17 cellular contexts compared by ENCODE assay signal in genomic region chr6:7421066-7421465, GRCh38. TPM values are rescaled to one million over a fixed set of nuclear protein-coding genes. Genes with fewer than 3 reads are reported as not detected.
DNase-seq lines count a peak whose midpoint lies in the region; ATAC-seq and TF ChIP-seq lines count a peak whose summit lies in the region.
"Had no signal": no experiment of that assay in that cellular context is flagged by ENCODE, and none has a peak within 500 bp of the region (broad histone marks: within the 10 kb centered on the region; RNA-seq: fewer than 3 reads in every experiment).

No MANE protein-coding gene starts in this region.

- CTCF ChIA-PET in WTC11 (lab: Charles Lee) (interaction anchor here (1.1 kb wide), 1 partner anchor 194 kb away, joined by 3 read pairs; no protein-coding TSS in a partner anchor), T-cell (lab: Charles Lee) (interaction anchor here (0.7 to 0.9 kb wide), 2 partner anchors 7 to 140 kb away, joined by 3 to 5 read pairs; no protein-coding TSS in a partner anchor)

- H3K9me3 ChIP-seq in HUES6 (ENCODE audit: control insufficient read depth, insufficient read depth, low read depth, low read length): no peaks in the 10 kb centered on the region
- no peaks in the 10 kb centered on the region for H3K9me3 ChIP-seq in lower lobe of right lung

- ATAC-seq in WTC11: peak; percentile 87
- ATAC-seq in lower lobe of right lung: no peak
- ATAC-seq in T-cell (replicated peaks in 1 of 4): no peak

- no peaks in the 10 kb centered on the region for H3K27me3 ChIP-seq in H7 (ENCODE audit: control insufficient read depth, insufficient read depth, low read length)
- H3K27me3 ChIP-seq in HUES6 (ENCODE audit: control insufficient read depth, insufficient read depth, low read length): no peaks in the 10 kb centered on the region
- H3K27me3 ChIP-seq in lower lobe of right lung (ENCODE audit: low read depth): no peaks in the 10 kb centered on the region

- H3K4me1 ChIP-seq in HUES6 (ENCODE audit: control insufficient read depth, insufficient read depth, low read length) (peaks cover 13% of the 10 kb centered on the region), lower lobe of right lung (no peaks in the 10 kb centered on the region)

- H3K9me3 Mint-ChIP-seq in WTC11 (no peaks in the 10 kb centered on the region), T-cell (no peaks in the 10 kb centered on the region)
- H3K9me3 Mint-ChIP-seq in activated naive CD8-positive, alpha-beta T cell treated with anti-CD3 and anti-CD28 coated beads for 36 hours: no peaks in the 10 kb centered on the region
- H3K9me3 Mint-ChIP-seq: CD4-positive, alpha-beta T cell; IgD-negative memory B cell had no signal

- H3K27ac ChIP-seq in HUES6 (ENCODE audit: low read depth, low read length) (peak overlapping the region; percentile 56; the same call in 1 of the 2 replicates), lower lobe of right lung (no peak overlapping the region)
- H3K27ac ChIP-seq: GM23248 had no signal

- peak overlapping the region; percentile 84 for H3K27ac Mint-ChIP-seq in WTC11
- H3K27ac Mint-ChIP-seq in T-cell: no peak overlapping the region
- no peak overlapping the region for H3K27ac Mint-ChIP-seq in activated naive CD8-positive, alpha-beta T cell treated with anti-CD3 and anti-CD28 coated beads for 36 hours
- H3K27ac Mint-ChIP-seq: B cell; CD4-positive, alpha-beta T cell; IgD-negative memory B cell had no signal

- no peak overlapping the region for H3K4me3 Mint-ChIP-seq in WTC11
- H3K4me3 Mint-ChIP-seq in T-cell: no peak overlapping the region
- H3K4me3 Mint-ChIP-seq in activated naive CD8-positive, alpha-beta T cell treated with anti-CD3 and anti-CD28 coated beads for 36 hours: no peak overlapping the region
- H3K4me3 Mint-ChIP-seq: B cell; CD4-positive, alpha-beta T cell; IgD-negative memory B cell had no signal

- TF ChIP-seq CTCF in WTC11 (IDR thresholded peaks at IDR 0.05) (no peak), lower lobe of right lung (IDR thresholded peaks at IDR 0.05) (no peak)

- no peak overlapping the region for H3K9ac ChIP-seq in HUES6 (ENCODE audit: low read length)
- H3K9ac ChIP-seq: GM23248 had no signal

- H3K36me3 Mint-ChIP-seq in WTC11: peaks cover 23% of the 10 kb centered on the region
- H3K36me3 Mint-ChIP-seq in T-cell: peaks cover 28% of the 10 kb centered on the region
- peaks cover 13% of the 10 kb centered on the region for H3K36me3 Mint-ChIP-seq in activated naive CD8-positive, alpha-beta T cell treated with anti-CD3 and anti-CD28 coated beads for 36 hours

- POLR2A ChIA-PET in WTC11 (lab: Charles Lee) (interaction anchor here (1.5 kb wide), 1 partner anchor 29 kb away, joined by 3 read pairs; no protein-coding TSS in a partner anchor), T-cell (lab: Charles Lee) (no interaction called here)

- no peak overlapping the region for H3K4me3 ChIP-seq in H7 (ENCODE audit: insufficient read depth, low read depth, low read length)
- H3K4me3 ChIP-seq in HUES6 (ENCODE audit: low read depth, low read length): no peak overlapping the region
- no peak overlapping the region for H3K4me3 ChIP-seq in lower lobe of right lung
- H3K4me3 ChIP-seq: GM23248 had no signal

- H3K36me3 ChIP-seq in H7 (replicated peaks; ENCODE audit: control insufficient read depth, insufficient read depth, low read length): peaks cover 2% of the 10 kb centered on the region; the same call in 1 of the 2 replicates
- peaks cover 30% of the 10 kb centered on the region for H3K36me3 ChIP-seq in HUES6 (ENCODE audit: control insufficient read depth, insufficient read depth, low read length)
- peaks cover 27% of the 10 kb centered on the region for H3K36me3 ChIP-seq in lower lobe of right lung

- no peaks in the 10 kb centered on the region for H3K27me3 Mint-ChIP-seq in WTC11 (ENCODE audit: low read depth)
- no peaks in the 10 kb centered on the region for H3K27me3 Mint-ChIP-seq in T-cell
- no peaks in the 10 kb centered on the region for H3K27me3 Mint-ChIP-seq in activated naive CD8-positive, alpha-beta T cell treated with anti-CD3 and anti-CD28 coated beads for 36 hours
- H3K27me3 Mint-ChIP-seq: B cell; CD4-positive, alpha-beta T cell; IgD-negative memory B cell had no signal

- intact Hi-C loops in lower lobe of right lung (cut with DNase I): no loop called here

- DNase-seq in H7: peak; percentile 54
- DNase-seq in WTC11 (ENCODE audit: low spot score): no peak
- peak; percentile 25 for DNase-seq in iPS-NIHi11 (ENCODE audit: low spot score)
- no peak for DNase-seq in lower lobe of right lung
- no peak for DNase-seq in T-cell
- no peak for DNase-seq in activated naive CD8-positive, alpha-beta T cell treated with anti-CD3 and anti-CD28 coated beads for 36 hours
- DNase-seq in hypothalamus (lab: John Stamatoyannopoulos, UW): no peak
- DNase-seq: C1 segment of cervical spinal cord; CD4-positive, alpha-beta T cell; DMS153; DMS79 treated with DMSO at 0.1 percent for 48 hours; EL; GM23248; HCEC 1CT had no signal

- H3K4me1 Mint-ChIP-seq in WTC11 (peaks cover 12% of the 10 kb centered on the region), T-cell (no peaks in the 10 kb centered on the region)
- H3K4me1 Mint-ChIP-seq in activated naive CD8-positive, alpha-beta T cell treated with anti-CD3 and anti-CD28 coated beads for 36 hours: no peaks in the 10 kb centered on the region
- H3K4me1 Mint-ChIP-seq: B cell, IgD-negative memory B cell had no signal

TF ChIP-seq in WTC11, 78 proteins besides CTCF, POLR2A, EP300 and RAD21:
- no peak for TF ChIP-seq ETV6 (CRISPR knock-in tag; IDR thresholded peaks at IDR 0.05)
- TF ChIP-seq NR2C2 (CRISPR knock-in tag; IDR thresholded peaks at IDR 0.05): no peak
- TF ChIP-seq ZNF263 (CRISPR knock-in tag; IDR thresholded peaks at IDR 0.05; ENCODE audit: low read depth): no peak
- no peak for TF ChIP-seq FOXK1 (CRISPR knock-in tag; IDR thresholded peaks at IDR 0.05)
- no peak for TF ChIP-seq ZNF121 (CRISPR knock-in tag; IDR thresholded peaks at IDR 0.05)
- no peak for TF ChIP-seq CREB1 (CRISPR knock-in tag; IDR thresholded peaks at IDR 0.05)

RNA-seq across cellular contexts. Expression of gene RIOK1, which starts 31.5 kb away (rescaled TPM):
- 27.3 and 34.0 TPM in 2 replicates for total RNA-seq in H7 (2014; rRNA removed; shearing (Covaris generic))
- total RNA-seq in WTC11 (2021): 16.7 to 25.6 TPM (median 20.2 TPM) in 3 replicates
- total RNA-seq in lower lobe of right lung: 16.5 TPM
- 10 to 100 TPM; 27.4 to 42.9 (median 34.6) TPM for total RNA-seq in T-cell
- total RNA-seq in activated naive CD8-positive, alpha-beta T cell treated with anti-CD3 and anti-CD28 coated beads for 36 hours: 10 to 100 TPM; 57.9 to 64.7 TPM

RNA-seq across cellular contexts. Expression of gene CAGE1, which starts 31.5 kb away (rescaled TPM):
- total RNA-seq in H7 (2014; rRNA removed; shearing (Covaris generic)): 0.11 and 0.21 TPM in 2 replicates
- 0.07 to 0.30 TPM (median 0.11 TPM) in 3 replicates for total RNA-seq in WTC11 (2021)
- not detected for total RNA-seq in lower lobe of right lung
- total RNA-seq in T-cell: under 1 TPM in 4 of 5 donors, not detected in 1; 0.09 to 0.75 (median 0.31) TPM
- total RNA-seq in activated naive CD8-positive, alpha-beta T cell treated with anti-CD3 and anti-CD28 coated beads for 36 hours: under 1 TPM; 0.10 TPM
- total RNA-seq: GM23248 had no signal

Comparison
In these comparisons a context has a peak if more than half of its experiments do, and no peak if none do; other contexts are left out.
1. DNase-seq: peak in H7 (single experiment) and iPS-NIHi11 (single experiment); none in WTC11 (single experiment), lower lobe of right lung (single experiment), T-cell (0 of 34), activated naive CD8-positive, alpha-beta T cell treated with anti-CD3 and anti-CD28 coated beads for 36 hours (single experiment) and hypothalamus (0 of 51).